ENCODE assay signal across 22 cellular contexts in the genomic region with DNA sequence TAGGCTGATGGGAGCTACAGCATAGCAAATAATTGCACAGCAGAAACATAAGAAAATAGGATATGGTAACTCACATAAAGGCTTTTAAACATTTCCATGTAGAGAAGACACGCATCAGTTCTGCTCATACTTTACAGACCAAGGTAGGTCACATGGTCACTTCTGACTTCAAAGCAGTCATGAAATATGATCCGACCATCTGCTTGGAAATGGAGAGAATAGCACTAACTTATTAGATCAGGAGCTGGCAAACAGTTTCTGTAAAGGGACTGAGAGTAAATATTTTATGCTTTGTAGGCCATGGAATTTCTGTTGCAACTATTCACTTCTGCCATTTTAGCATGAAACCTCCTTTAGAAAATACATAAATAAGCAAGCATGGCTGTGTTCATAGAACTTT.
DNase-seq lines count a peak whose midpoint lies in the region; ATAC-seq, FAIRE-seq and TF ChIP-seq lines count a peak whose summit lies in the region.
"Had no signal": no experiment of that assay in that cellular context is flagged by ENCODE, and none has a peak within 500 bp of the region (broad histone marks: within the 10 kb centered on the region; RNA-seq: fewer than 3 reads in every experiment).

No MANE protein-coding gene starts in this region.

- POLR2A ChIA-PET in K562 (lab: Yijun Ruan, JAX): no interaction called here

- H3K79me2 ChIP-seq in K562 (ENCODE audit: control insufficient read depth, insufficient read depth, low read length): no peaks in the 10 kb centered on the region

- 4% methylated on average over 2 of the region's 2 CpGs for WGBS in K562 (ENCODE audit: insufficient coverage, low coverage, missing lambda C conversion rate)

- no peak for TF ChIP-seq EP300 in K562 (IDR thresholded peaks at IDR 0.05; ENCODE audit: low read length)

- peaks cover 0 to 11% of the 10 kb centered on the region in 2 experiments; a peak in 3 of 5 replicates for H3K27me3 ChIP-seq in K562 (ENCODE audit: control insufficient read depth in 2 of 2, insufficient read depth in 2 of 2, low read length in 2 of 2)
- H3K27me3 ChIP-seq: heart left ventricle, tibial artery had no signal

- TF ChIP-seq CTCF in K562 (IDR thresholded peaks at IDR 0.05 in 2 of 3, conservative IDR thresholded peaks at IDR 0.05 in 1 of 3; ENCODE audit: insufficient read depth in 2 of 3, low read depth in 1 of 3, low read length in 3 of 3): no peak

- intact Hi-C loops in K562 (cut with micrococcal nuclease): loop anchor here (5.0 kb wide), 1 partner anchor 415 kb away; no protein-coding TSS in a partner anchor

- H3K9ac ChIP-seq in K562 (ENCODE audit: insufficient read depth in 1 of 2, low read depth in 2 of 2, low read length in 2 of 2): no peak overlapping the region

- H3K4me3 ChIP-seq in K562: no peak overlapping the region
- H3K4me3 ChIP-seq: HAP-1, heart left ventricle, tibial artery had no signal

- TF ChIP-seq POLR2A in K562 (conservative IDR thresholded peaks at IDR 0.05): no peak

- no peaks in the 10 kb centered on the region for H3K36me3 Mint-ChIP-seq in stimulated activated effector memory CD8-positive, alpha-beta T cell treated with anti-CD3 and anti-CD28 coated beads, Interleukin-12 subunit alpha, Interleukin-12 subunit beta, amount 100 ng/mL, for 72 hours
- H3K36me3 Mint-ChIP-seq: CD4-positive, alpha-beta memory T cell had no signal

- H3K27ac ChIP-seq in K562 (ENCODE audit: extremely low read depth, low read depth, low read length): no peak overlapping the region
- H3K27ac ChIP-seq: heart left ventricle, tibial artery had no signal

- no peak overlapping the region for H2AFZ ChIP-seq in K562 (ENCODE audit: low read depth, low read length)

- DNase-seq in DMS79 treated with DMSO at 0.1 percent for 48 hours (lab: John Stamatoyannopoulos, UW) (peak; percentile 26), NCI-H187 treated with DMSO at 0.1 percent for 48 hours (lab: John Stamatoyannopoulos, UW) (peak; percentile 81), NCI-H510A treated with DMSO at 0.1 percent for 48 hours (lab: John Stamatoyannopoulos, UW) (peak; percentile 88), K562 (ENCODE audit: extremely low read depth in 1 of 4, low spot score in 3 of 4) (no peak)
- DNase-seq in stimulated activated effector memory CD8-positive, alpha-beta T cell treated with anti-CD3 and anti-CD28 coated beads, Interleukin-12 subunit alpha, Interleukin-12 subunit beta, amount 100 ng/mL, for 72 hours (ENCODE audit: low spot score in 2 of 2): no peak
- DNase-seq: activated CD4-positive, CD25-positive, alpha-beta regulatory T cell treated with anti-CD3 and anti-CD28 coated beads, Interleukin-2, amount 50 U/mL, for 72 hours; activated naive CD4-positive, alpha-beta T cell; activated T-cell treated with anti-CD3 and anti-CD28 coated beads, Interleukin-2, amount 50 U/mL, for 24 hours; CD4-positive, alpha-beta memory T cell; heart left ventricle; left ventricle myocardium superior; NCI-H2081 treated with DMSO at 0.1 percent for 48 hours; nephron progenitor cell; posterior cingulate gyrus; stimulated activated CD4-positive, alpha-beta T cell treated with anti-CD3 and anti-CD28 coated beads, Interleukin-1b, Interleukin-23, amount 100 ng/mL, for 48 hours; stimulated activated naive CD4-positive, alpha-beta T cell treated with Interleukin-2 at 50 U/mL for 16 hours; SW 1271; tibial artery had no signal

- ATAC-seq in K562 (no peak), GM19035 (IDR thresholded peaks at IDR 0.05; ENCODE audit: unreplicated experiment) (no peak), GM18870 (IDR thresholded peaks at IDR 0.05; ENCODE audit: unreplicated experiment) (no peak)
- no peak for ATAC-seq in stimulated activated effector memory CD8-positive, alpha-beta T cell treated with anti-CD3 and anti-CD28 coated beads, Interleukin-12 subunit alpha, Interleukin-12 subunit beta, amount 100 ng/mL, for 72 hours
- ATAC-seq: heart left ventricle, left ventricle myocardium superior had no signal

- H3K4me3 Mint-ChIP-seq in stimulated activated effector memory CD8-positive, alpha-beta T cell treated with anti-CD3 and anti-CD28 coated beads, Interleukin-12 subunit alpha, Interleukin-12 subunit beta, amount 100 ng/mL, for 72 hours: no peak overlapping the region
- H3K4me3 Mint-ChIP-seq: activated T-cell treated with anti-CD3 and anti-CD28 coated beads, Interleukin-2, amount 50 U/mL, for 24 hours; CD4-positive, alpha-beta memory T cell; nephron progenitor cell had no signal

- H3K4me2 ChIP-seq in K562 (ENCODE audit: insufficient read depth, low read length): no peak overlapping the region

- no peak overlapping the region for H3K27ac Mint-ChIP-seq in stimulated activated effector memory CD8-positive, alpha-beta T cell treated with anti-CD3 and anti-CD28 coated beads, Interleukin-12 subunit alpha, Interleukin-12 subunit beta, amount 100 ng/mL, for 72 hours
- H3K27ac Mint-ChIP-seq: activated T-cell treated with anti-CD3 and anti-CD28 coated beads, Interleukin-2, amount 50 U/mL, for 24 hours; CD4-positive, alpha-beta memory T cell; nephron progenitor cell had no signal

- CTCF ChIA-PET in K562 (lab: Yijun Ruan, JAX; ENCODE audit: low intra/inter-chr PET ratio): no interaction called here

- peaks cover 5% of the 10 kb centered on the region for H3K9me3 Mint-ChIP-seq in stimulated activated effector memory CD8-positive, alpha-beta T cell treated with anti-CD3 and anti-CD28 coated beads, Interleukin-12 subunit alpha, Interleukin-12 subunit beta, amount 100 ng/mL, for 72 hours
- H3K9me3 Mint-ChIP-seq: activated T-cell treated with anti-CD3 and anti-CD28 coated beads, Interleukin-2, amount 50 U/mL, for 24 hours; nephron progenitor cell had no signal

- in situ Hi-C loops in K562 (cut with MboI): no loop called here

- H3K4me1 ChIP-seq in K562 (replicated peaks in 1 of 2; ENCODE audit: control insufficient read depth in 2 of 2, insufficient read depth in 2 of 2, low read length in 2 of 2): no peaks in the 10 kb centered on the region; a peak in 1 of 5 replicates
- H3K4me1 ChIP-seq: HAP-1, heart left ventricle, tibial artery had no signal

- no peaks in the 10 kb centered on the region for H3K36me3 ChIP-seq in K562 (ENCODE audit: control insufficient read depth, insufficient read depth, low read length)
- H3K36me3 ChIP-seq: HAP-1, heart left ventricle, tibial artery had no signal

- BruUV-seq in K562 (replicated peaks; lab: Mats Ljungman, UMichigan): no TSS peak

- no peaks in the 10 kb centered on the region for H3K4me1 Mint-ChIP-seq in stimulated activated effector memory CD8-positive, alpha-beta T cell treated with anti-CD3 and anti-CD28 coated beads, Interleukin-12 subunit alpha, Interleukin-12 subunit beta, amount 100 ng/mL, for 72 hours
- H3K4me1 Mint-ChIP-seq: CD4-positive, alpha-beta memory T cell had no signal

- no peak for FAIRE-seq in K562 (lab: Jason Lieb, UNC)
- FAIRE-seq: bronchial epithelial cell had no signal

- H3K9me3 ChIP-seq in K562 (replicated peaks; ENCODE audit: control insufficient read depth, insufficient read depth, low read depth, low read length): no peaks in the 10 kb centered on the region
- H3K9me3 ChIP-seq: HAP-1, heart left ventricle, tibial artery had no signal

- TF ChIP-seq RAD21 in K562 (CRISPR knock-in tag; conservative IDR thresholded peaks at IDR 0.05 in 1 of 2, IDR thresholded peaks at IDR 0.05 in 1 of 2): no peak

- peaks cover 3% of the 10 kb centered on the region for H3K9me1 ChIP-seq in K562 (ENCODE audit: control insufficient read depth, insufficient read depth, low read length)

- no peaks in the 10 kb centered on the region for H4K20me1 ChIP-seq in K562 (replicated peaks; ENCODE audit: control insufficient read depth, insufficient read depth, low read length)

TF ChIP-seq in K562, 482 proteins besides CTCF, POLR2A, EP300 and RAD21 (continues in another document):
- TF ChIP-seq, protein P1, sequence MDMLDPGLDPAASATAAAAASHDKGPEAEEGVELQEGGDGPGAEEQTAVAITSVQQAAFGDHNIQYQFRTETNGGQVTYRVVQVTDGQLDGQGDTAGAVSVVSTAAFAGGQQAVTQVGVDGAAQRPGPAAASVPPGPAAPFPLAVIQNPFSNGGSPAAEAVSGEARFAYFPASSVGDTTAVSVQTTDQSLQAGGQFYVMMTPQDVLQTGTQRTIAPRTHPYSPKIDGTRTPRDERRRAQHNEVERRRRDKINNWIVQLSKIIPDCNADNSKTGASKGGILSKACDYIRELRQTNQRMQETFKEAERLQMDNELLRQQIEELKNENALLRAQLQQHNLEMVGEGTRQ (CRISPR knock-in tag; IDR thresholded peaks at IDR 0.05): peak; percentile 6; the same call in 1 of the 2 replicates
- TF ChIP-seq RFX1 (IDR thresholded peaks at IDR 0.05) (no peak), FOXA1 (IDR thresholded peaks at IDR 0.05; ENCODE audit: borderline replicate concordance) (no peak)

Comparison
In these comparisons a context has a peak if more than half of its experiments do, and no peak if none do; other contexts are left out.
1. DNase-seq: peak in DMS79 treated with DMSO at 0.1 percent for 48 hours (single experiment), NCI-H187 treated with DMSO at 0.1 percent for 48 hours (single experiment) and NCI-H510A treated with DMSO at 0.1 percent for 48 hours (single experiment); none in K562 (0 of 4) and stimulated activated effector memory CD8-positive, alpha-beta T cell treated with anti-CD3 and anti-CD28 coated beads, Interleukin-12 subunit alpha, Interleukin-12 subunit beta, amount 100 ng/mL, for 72 hours (0 of 2).